19 cellular contexts compared by ENCODE assay signal in the genomic region with DNA sequence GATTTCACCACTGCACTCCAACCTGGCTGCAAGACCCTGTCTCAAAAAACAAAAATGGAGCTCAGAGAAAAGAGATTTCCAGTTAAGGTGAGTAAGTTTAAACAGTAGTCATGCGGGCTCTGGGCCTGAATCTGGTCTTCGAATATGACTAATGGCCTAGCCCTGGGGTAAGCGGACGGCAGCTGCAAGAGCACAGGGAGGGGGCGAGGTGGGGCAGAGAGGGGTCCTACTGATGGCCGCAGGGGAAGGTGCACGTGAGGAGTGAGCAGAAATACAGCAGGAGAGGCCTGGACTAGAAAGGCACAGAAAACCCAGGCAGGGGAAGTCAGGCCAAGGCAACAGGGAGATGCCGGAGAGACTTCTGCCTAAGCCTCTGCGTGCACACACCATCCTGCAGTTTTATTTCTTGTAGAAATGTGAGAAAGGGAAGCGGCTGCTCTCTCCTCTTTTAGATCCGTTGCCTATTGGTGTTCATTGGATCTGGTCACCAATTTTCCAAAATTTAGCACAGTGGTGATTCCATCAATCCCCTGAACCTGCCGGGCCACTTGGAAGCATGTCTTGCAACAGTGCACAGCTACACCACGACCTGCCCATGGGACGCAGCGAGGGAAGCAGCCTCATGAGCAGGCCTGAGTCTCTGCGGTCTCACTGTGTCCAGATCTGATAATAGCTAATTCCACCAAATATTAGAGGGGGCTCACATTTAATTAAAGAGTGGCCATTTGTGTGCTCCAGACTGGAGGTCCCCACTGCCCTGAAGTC.
"Had no signal": no experiment of that assay in that cellular context is flagged by ENCODE, and none has a peak within 500 bp of the region (broad histone marks: within the 10 kb centered on the region; RNA-seq: fewer than 3 reads in every experiment).

No MANE protein-coding gene starts in this region.

- H3K36me3 Mint-ChIP-seq: immature natural killer cell; natural killer cell; stimulated activated naive B cell treated with anti-CD40 and anti-IgM and Interleukin-4, amounts not matched to agents 10 μg/mL and 1 μg/mL and 100 μg/mL, for 72 hours had no signal

- H3K36me3 ChIP-seq: lower lobe of right lung, spleen, transverse colon had no signal

- H3K9me3 Mint-ChIP-seq: immature natural killer cell; natural killer cell; stimulated activated naive B cell treated with anti-CD40 and anti-IgM and Interleukin-4, amounts not matched to agents 10 μg/mL and 1 μg/mL and 100 μg/mL, for 72 hours; stimulated activated naive CD8-positive, alpha-beta T cell treated with anti-CD3 and anti-CD28 coated beads, Interleukin-15, Interleukin-2, amounts not matched to agents 100 ng/mL and 50 ng/mL, for 24 hours had no signal

- H3K4me1 ChIP-seq: lower lobe of right lung, psoas muscle, spleen, transverse colon had no signal

- H3K4me3 ChIP-seq: dorsolateral prefrontal cortex, lower lobe of right lung, psoas muscle, skin epidermis, spleen, transverse colon had no signal

- H3K27ac Mint-ChIP-seq: immature natural killer cell; natural killer cell; stimulated activated naive B cell treated with anti-CD40 and anti-IgM and Interleukin-4, amounts not matched to agents 10 μg/mL and 1 μg/mL and 100 μg/mL, for 72 hours; stimulated activated naive CD8-positive, alpha-beta T cell treated with anti-CD3 and anti-CD28 coated beads, Interleukin-15, Interleukin-2, amounts not matched to agents 100 ng/mL and 50 ng/mL, for 24 hours had no signal

- H3K9me3 ChIP-seq: lower lobe of right lung, psoas muscle, spleen, transverse colon had no signal

- H3K27me3 ChIP-seq: dorsolateral prefrontal cortex had no signal

- DNase-seq: effector CD4-positive, alpha-beta T cell; hypothalamus; immature natural killer cell; islet precursor cell; kidney glomerular epithelial cell; left colon; left ventricle myocardium superior; lower lobe of right lung; natural killer cell; nucleus accumbens; psoas muscle; right cardiac atrium; spleen; stimulated activated naive B cell treated with anti-CD40 and anti-IgM and Interleukin-4, amounts not matched to agents 10 μg/mL and 1 μg/mL and 100 μg/mL, for 72 hours; transverse colon had no signal

- H3K4me1 Mint-ChIP-seq: immature natural killer cell, natural killer cell had no signal

- H3K4me3 Mint-ChIP-seq: immature natural killer cell; natural killer cell; neural crest cell; stimulated activated naive B cell treated with anti-CD40 and anti-IgM and Interleukin-4, amounts not matched to agents 10 μg/mL and 1 μg/mL and 100 μg/mL, for 72 hours; stimulated activated naive CD8-positive, alpha-beta T cell treated with anti-CD3 and anti-CD28 coated beads, Interleukin-15, Interleukin-2, amounts not matched to agents 100 ng/mL and 50 ng/mL, for 24 hours had no signal

- H3K27ac ChIP-seq: dorsolateral prefrontal cortex, lower lobe of right lung, psoas muscle, skin epidermis, spleen, transverse colon had no signal

- ATAC-seq: left colon; left ventricle myocardium superior; lower lobe of right lung; natural killer cell; psoas muscle; right cardiac atrium; stimulated activated naive B cell treated with anti-CD40 and anti-IgM and Interleukin-4, amounts not matched to agents 10 μg/mL and 1 μg/mL and 100 μg/mL, for 72 hours had no signal
